In genomic region chr3:146161725-146162047, GRCh38 we compare ENCODE assay signal across 8 cellular contexts. TPM values are rescaled to one million over a fixed set of nuclear protein-coding genes. Genes with fewer than 3 reads are reported as not detected.
DNase-seq lines count a peak whose midpoint lies in the region; ATAC-seq, FAIRE-seq and TF ChIP-seq lines count a peak whose summit lies in the region.

No MANE protein-coding gene starts in this region.

- H3K36me3 Mint-ChIP-seq in astrocyte (ENCODE audit: low read depth, unreplicated experiment): no peaks in the 10 kb centered on the region

- TF ChIP-seq CTCF in astrocyte (IDR thresholded peaks at IDR 0.05; ENCODE audit: insufficient read depth, low read depth, low read length) (no peak), kidney (IDR thresholded peaks at IDR 0.05; ENCODE audit: borderline replicate concordance, extremely low read depth, insufficient read depth) (no peak)

- no peaks in the 10 kb centered on the region for H3K27me3 Mint-ChIP-seq in astrocyte (ENCODE audit: low read depth, unreplicated experiment)

- DNase-seq in Right ventricle myocardium inferior (ENCODE audit: missing footprints) (no peak), cardiac septum (ENCODE audit: low spot score) (no peak), astrocyte (ENCODE audit: low read depth) (peak; percentile 59), kidney (peak; percentile 80), substantia nigra (lab: John Stamatoyannopoulos, UW) (peak in 10 of 49 donors; percentile 10 to 69 (median 29))

- H3K27me3 ChIP-seq in astrocyte (ENCODE audit: insufficient read depth, low read length): no peaks in the 10 kb centered on the region

- H3K4me1 Mint-ChIP-seq in astrocyte (ENCODE audit: low read depth, unreplicated experiment): peaks cover 33% of the 10 kb centered on the region

- H3K9me3 Mint-ChIP-seq in astrocyte (ENCODE audit: unreplicated experiment): no peaks in the 10 kb centered on the region

- peak overlapping the region; percentile 54 for H2AFZ ChIP-seq in astrocyte (ENCODE audit: low read depth, low read length)

- peaks cover 34% of the 10 kb centered on the region for H4K20me1 ChIP-seq in astrocyte (ENCODE audit: insufficient read depth, low read length)

- H3K4me1 ChIP-seq in astrocyte (ENCODE audit: insufficient read depth, low read length) (peaks cover 50% of the 10 kb centered on the region), kidney (ENCODE audit: control insufficient read depth in 1 of 2, insufficient read depth in 1 of 2, low read depth in 1 of 2, low read length in 2 of 2) (peaks cover 4 to 17% of the 10 kb centered on the region in 2 donors)

- FAIRE-seq in astrocyte (lab: Jason Lieb, UNC): peak; percentile 43
- no peak for FAIRE-seq in kidney (lab: Jason Lieb, UNC)

- H3K27ac ChIP-seq in astrocyte (ENCODE audit: low read depth, low read length) (peak overlapping the region; percentile 87), kidney (ENCODE audit: low read depth in 2 of 2, low read length in 2 of 2) (peak overlapping the region; percentile 95 to 98), substantia nigra (ENCODE audit: low read depth, low read length, poor library complexity, severe bottlenecking) (peak overlapping the region; percentile 63)

- peak overlapping the region; percentile 93 for H3K9ac ChIP-seq in astrocyte (ENCODE audit: low read length)
- peak overlapping the region; percentile 85 to 95 for H3K9ac ChIP-seq in kidney (ENCODE audit: low read length in 2 of 2)

- intact Hi-C loops in Right ventricle myocardium inferior (cut with DNase I) (loop anchor here (2.0 to 5.0 kb wide), 2 partner anchors 23 to 89 kb away; no protein-coding TSS in a partner anchor), cardiac septum (cut with DNase I) (loop anchor here (5.0 kb wide), 1 partner anchor 89 kb away; no protein-coding TSS in a partner anchor), kidney (cut with DNase I) (no loop called here)

- H3K9me3 ChIP-seq in astrocyte (ENCODE audit: insufficient read depth, low read depth, low read length) (no peaks in the 10 kb centered on the region), kidney (ENCODE audit: control insufficient read depth in 1 of 2, low read length in 2 of 2) (no peaks in the 10 kb centered on the region)

- no peaks in the 10 kb centered on the region for H3K36me3 ChIP-seq in astrocyte (ENCODE audit: insufficient read depth, low read length)
- H3K36me3 ChIP-seq in kidney (ENCODE audit: control insufficient read depth in 1 of 2, insufficient read depth in 2 of 2, low read length in 2 of 2): no peaks in the 10 kb centered on the region

- ATAC-seq in Right ventricle myocardium inferior (peak; percentile 23), HG02678 (IDR thresholded peaks at IDR 0.05; ENCODE audit: unreplicated experiment) (no peak), GM19023 (IDR thresholded peaks at IDR 0.05; ENCODE audit: unreplicated experiment) (no peak)
- no peak for ATAC-seq in activated CD4-positive, CD25-positive, alpha-beta regulatory T cell treated with anti-CD3 and anti-CD28 coated beads, Interleukin-2, amount 50 U/mL, for 24 hours

- peak overlapping the region; percentile 89 for H3K27ac Mint-ChIP-seq in astrocyte (ENCODE audit: unreplicated experiment)

- H3K4me3 ChIP-seq in astrocyte (ENCODE audit: insufficient read depth, low read depth, low read length) (peak overlapping the region; percentile 98), kidney (ENCODE audit: low read length in 2 of 2) (peak overlapping the region; percentile 83 to 91)

- peak overlapping the region; percentile 82 for H3K4me3 Mint-ChIP-seq in astrocyte (ENCODE audit: unreplicated experiment)

- peak overlapping the region; percentile 94 for H3K4me2 ChIP-seq in astrocyte (ENCODE audit: low read length)

- peaks cover 57% of the 10 kb centered on the region for H3K79me2 ChIP-seq in astrocyte (ENCODE audit: insufficient read depth, low read length)

RNA-seq across cellular contexts. Expression of gene PLOD2, which starts 0.7 kb away (rescaled TPM):
- total RNA-seq in Right ventricle myocardium inferior (19.7 TPM), cardiac septum (27.3 TPM), astrocyte (117 and 151 TPM in 2 replicates), kidney (66.0 TPM)
- 21.3 TPM for polyA plus RNA-seq in kidney (ENCODE audit: insufficient read depth, low read depth, low replicate concordance)

Comparison
In these comparisons a context has a peak if more than half of its experiments do, and no peak if none do; other contexts are left out.
1. DNase-seq: peak in astrocyte (single experiment) and kidney (single experiment); none in Right ventricle myocardium inferior (single experiment) and cardiac septum (single experiment).
2. Peak in every context shown above with its lines, with median percentiles within 50 percentile points of each other: H3K27ac ChIP-seq.